27 cellular contexts compared by ENCODE assay signal in genomic region chr1:173395762-173396161, GRCh38.
"Had no signal": no experiment of that assay in that cellular context is flagged by ENCODE, and none has a peak within 500 bp of the region (broad histone marks: within the 10 kb centered on the region; RNA-seq: fewer than 3 reads in every experiment).

No MANE protein-coding gene starts in this region.

- H3K27me3 Mint-ChIP-seq: activated B cell treated with CpG ODN at 0.5 μM for 24 hours; activated CD4-positive, alpha-beta T cell treated with anti-CD3 and anti-CD28 coated beads, Interleukin-2, amount 10 ng/mL, durations not matched to agents 24 days and 14 days; activated naive CD8-positive, alpha-beta T cell treated with anti-CD3 and anti-CD28 coated beads, Interleukin-2, amount 50 U/mL, for 24 hours; central memory CD8-positive, alpha-beta T cell; T-helper 17 cell had no signal

- ATAC-seq: activated naive CD4-positive, alpha-beta T cell treated with anti-CD3 and anti-CD28 coated beads, Interleukin-2, amount 50 U/mL, for 72 hours; activated naive CD8-positive, alpha-beta T cell treated with anti-CD3 and anti-CD28 coated beads, Interleukin-2, amount 50 U/mL, for 24 hours; activated T-cell treated with anti-CD3 and anti-CD28 coated beads, Interleukin-2, amount 50 U/mL, for 4 hours; body of pancreas; T-helper 17 cell had no signal

- H3K4me3 ChIP-seq: ascending aorta, body of pancreas, Peyer's patch had no signal

- H3K9me3 ChIP-seq: ascending aorta, body of pancreas, Peyer's patch had no signal

- H3K36me3 ChIP-seq: ascending aorta, Peyer's patch had no signal

- H3K9me3 Mint-ChIP-seq: activated B cell treated with CpG ODN at 0.5 μM for 24 hours; activated CD4-positive, alpha-beta T cell treated with anti-CD3 and anti-CD28 coated beads, Interleukin-2, amount 10 ng/mL, durations not matched to agents 24 days and 14 days; activated naive CD4-positive, alpha-beta T cell treated with anti-CD3 and anti-CD28 coated beads, Interleukin-2, amount 50 U/mL, for 72 hours; activated naive CD8-positive, alpha-beta T cell treated with anti-CD3 and anti-CD28 coated beads, Interleukin-2, amount 50 U/mL, for 24 hours; activated T-cell treated with anti-CD3 and anti-CD28 coated beads, Interleukin-2, amount 50 U/mL, for 4 hours; central memory CD8-positive, alpha-beta T cell had no signal

- H3K36me3 Mint-ChIP-seq: activated naive CD4-positive, alpha-beta T cell treated with anti-CD3 and anti-CD28 coated beads, Interleukin-2, amount 50 U/mL, for 72 hours had no signal

- H3K4me3 Mint-ChIP-seq: activated B cell treated with CpG ODN at 0.5 μM for 24 hours; activated CD4-positive, alpha-beta T cell treated with anti-CD3 and anti-CD28 coated beads, Interleukin-2, amount 10 ng/mL, durations not matched to agents 24 days and 14 days; activated naive CD8-positive, alpha-beta T cell treated with anti-CD3 and anti-CD28 coated beads, Interleukin-2, amount 50 U/mL, for 24 hours; activated T-cell treated with anti-CD3 and anti-CD28 coated beads, Interleukin-2, amount 50 U/mL, for 4 hours; central memory CD8-positive, alpha-beta T cell; T-helper 17 cell had no signal

- DNase-seq: activated B cell treated with CpG ODN at 0.5 μM for 24 hours; activated CD4-positive, alpha-beta T cell treated with anti-CD3 and anti-CD28 coated beads for 1 hour; activated CD4-positive, alpha-beta T cell treated with anti-CD3 and anti-CD28 coated beads, Interleukin-2, amount 10 ng/mL, durations not matched to agents 24 days and 14 days; activated CD4-positive, alpha-beta T cell treated with anti-CD3 and anti-CD28 coated beads, Interleukin-2, amount 50 U/mL, for 48 hours; activated effector memory CD4-positive, alpha-beta T cell treated with anti-CD3 and anti-CD28 coated beads, Interleukin-2, amount 50 U/mL, for 16 hours; activated naive CD4-positive, alpha-beta T cell treated with Interleukin-2 at 50 U/mL for 16 hours; activated naive CD8-positive, alpha-beta T cell treated with anti-CD3 and anti-CD28 coated beads, Interleukin-2, amount 50 U/mL, for 24 hours; activated T-cell treated with anti-CD3 and anti-CD28 coated beads, Interleukin-2, amount 50 U/mL, for 4 hours; amniotic stem cell; body of pancreas; KG1; NCI-H1048; NCI-H146; NCI-H187 treated with DMSO at 0.1 percent for 48 hours; NCI-H2171 treated with DMSO at 0.1 percent for 48 hours; NCI-H226; NCI-H526; NCI-H774; NK-92 treated with Interleukin-12 subunit alpha and Interleukin-12 subunit beta, amount 100 ng/mL, for 24 hours; OCI-M1; Peyer's patch; SIG-M5; T-helper 17 cell; T-helper 9 cell had no signal

- H3K4me1 Mint-ChIP-seq: activated B cell treated with CpG ODN at 0.5 μM for 24 hours; activated CD4-positive, alpha-beta T cell treated with anti-CD3 and anti-CD28 coated beads, Interleukin-2, amount 10 ng/mL, durations not matched to agents 24 days and 14 days; activated naive CD8-positive, alpha-beta T cell treated with anti-CD3 and anti-CD28 coated beads, Interleukin-2, amount 50 U/mL, for 24 hours; central memory CD8-positive, alpha-beta T cell had no signal

- H3K27me3 ChIP-seq: ascending aorta, body of pancreas, Peyer's patch had no signal

- H3K27ac Mint-ChIP-seq: activated B cell treated with CpG ODN at 0.5 μM for 24 hours; activated CD4-positive, alpha-beta T cell treated with anti-CD3 and anti-CD28 coated beads, Interleukin-2, amount 10 ng/mL, durations not matched to agents 24 days and 14 days; activated naive CD4-positive, alpha-beta T cell treated with anti-CD3 and anti-CD28 coated beads, Interleukin-2, amount 50 U/mL, for 72 hours; activated naive CD8-positive, alpha-beta T cell treated with anti-CD3 and anti-CD28 coated beads, Interleukin-2, amount 50 U/mL, for 24 hours; T-helper 17 cell had no signal

- H3K27ac ChIP-seq: ascending aorta, body of pancreas, Peyer's patch had no signal

- H3K4me1 ChIP-seq: ascending aorta, body of pancreas, Peyer's patch had no signal
